ENCODE assay signal across 23 cellular contexts in genomic region chr9:135336722-135337490, GRCh38.
DNase-seq lines count a peak whose midpoint lies in the region; ATAC-seq and TF ChIP-seq lines count a peak whose summit lies in the region.
"Had no signal": no experiment of that assay in that cellular context is flagged by ENCODE, and none has a peak within 500 bp of the region (broad histone marks: within the 10 kb centered on the region; RNA-seq: fewer than 3 reads in every experiment).

No MANE protein-coding gene starts in this region.

- no peaks in the 10 kb centered on the region for H3K27me3 ChIP-seq in H9 (ENCODE audit: insufficient read depth, low read length)
- H3K27me3 ChIP-seq: adrenal gland, testis had no signal

- no peak overlapping the region for H3K56ac ChIP-seq in H9 (ENCODE audit: insufficient read length, low read depth, low read length)

- H2BK5ac ChIP-seq in H9 (ENCODE audit: insufficient read length, low read length), result no peak overlapping the region

- H3K36me3 Mint-ChIP-seq in H9 (ENCODE audit: insufficient read depth in 1 of 3, low read depth in 3 of 3) (no peaks in the 10 kb centered on the region; a peak in 1 of 7 replicates), osteocyte (ENCODE audit: unreplicated experiment) (no peaks in the 10 kb centered on the region)
- H3K36me3 Mint-ChIP-seq: mesothelial cell of epicardium; stimulated activated effector memory CD8-positive, alpha-beta T cell treated with anti-CD3 and anti-CD28 coated beads, Interleukin-12 subunit alpha, Interleukin-12 subunit beta, amount 100 ng/mL, for 72 hours had no signal

- H2BK120ac ChIP-seq in H9 (ENCODE audit: low read depth, low read length, poor library complexity, severe bottlenecking), result no peak overlapping the region

- ATAC-seq in HG03378 (IDR thresholded peaks at IDR 0.05; ENCODE audit: unreplicated experiment), result no peak
- ATAC-seq: heart left ventricle; left lung; psoas muscle; stimulated activated effector memory CD8-positive, alpha-beta T cell treated with anti-CD3 and anti-CD28 coated beads, Interleukin-12 subunit alpha, Interleukin-12 subunit beta, amount 100 ng/mL, for 72 hours had no signal

- no peak overlapping the region for H3K4ac ChIP-seq in H9 (ENCODE audit: low read depth, low read length)

- H3T11ph ChIP-seq in H9 (ENCODE audit: low read length), result no peak overlapping the region

- no peak overlapping the region for H2BK12ac ChIP-seq in H9 (ENCODE audit: insufficient read length, low read depth, low read length)

- no peak overlapping the region for H3K4me2 ChIP-seq in H9 (ENCODE audit: insufficient read depth, insufficient read length, low read length)

- H3K9me3 Mint-ChIP-seq in H9 (no peaks in the 10 kb centered on the region; a peak in 1 of 5 replicates), osteocyte (ENCODE audit: unreplicated experiment) (peaks cover 4% of the 10 kb centered on the region)
- H3K9me3 Mint-ChIP-seq: CD4-positive, alpha-beta T cell; mesothelial cell of epicardium; nephron; stimulated activated effector memory CD8-positive, alpha-beta T cell treated with anti-CD3 and anti-CD28 coated beads, Interleukin-12 subunit alpha, Interleukin-12 subunit beta, amount 100 ng/mL, for 72 hours had no signal

- H3K23me2 ChIP-seq in H9 (ENCODE audit: insufficient read length, low read depth, low read length, poor library complexity, severe bottlenecking), result no peaks in the 10 kb centered on the region

- H3K79me2 ChIP-seq in H9 (ENCODE audit: insufficient read depth, low read length), result no peaks in the 10 kb centered on the region

- H3K23ac ChIP-seq in H9 (ENCODE audit: insufficient read length, low read depth, low read length), result no peak overlapping the region

- H3K4me3 Mint-ChIP-seq in H9 (no peak overlapping the region; a peak in 1 of 5 replicates), osteocyte (ENCODE audit: unreplicated experiment) (no peak overlapping the region)
- H3K4me3 Mint-ChIP-seq: CD4-positive, alpha-beta T cell; mesothelial cell of epicardium; nephron; stimulated activated effector memory CD8-positive, alpha-beta T cell treated with anti-CD3 and anti-CD28 coated beads, Interleukin-12 subunit alpha, Interleukin-12 subunit beta, amount 100 ng/mL, for 72 hours had no signal

- no peak overlapping the region for H2AK5ac ChIP-seq in H9 (ENCODE audit: insufficient read length, low read length)

- H3K27me3 Mint-ChIP-seq in H9 (ENCODE audit: low read depth) (no peaks in the 10 kb centered on the region), osteocyte (ENCODE audit: unreplicated experiment) (peaks cover 3% of the 10 kb centered on the region)

- no peak overlapping the region for H4K91ac ChIP-seq in H9 (ENCODE audit: insufficient read length, low read depth, low read length)

- H3K27ac ChIP-seq in H9 (ENCODE audit: insufficient read length, low read depth, low read length), result no peak overlapping the region
- H3K27ac ChIP-seq: adrenal gland, breast epithelium, heart left ventricle, left lung, psoas muscle, testis had no signal

- no peaks in the 10 kb centered on the region for H3K9me3 ChIP-seq in H9 (ENCODE audit: control insufficient read depth, low read depth, low read length)
- H3K9me3 ChIP-seq: adrenal gland, breast epithelium, heart left ventricle, psoas muscle, testis had no signal

- DNase-seq in D341Med (ENCODE audit: low spot score) (peak; percentile 12), H9 (peak; percentile 22), ecto neural progenitor cell (ENCODE audit: low spot score) (peak; percentile 33), osteocyte (ENCODE audit: extremely low spot score, unreplicated experiment) (peak; percentile 68), G401 (ENCODE audit: low spot score) (no peak), NCI-H526 (lab: John Stamatoyannopoulos, UW) (no peak)
- no peak for DNase-seq in activated CD4-positive, alpha-beta T cell treated with anti-CD3 and anti-CD28 coated beads, Interleukin-2, amount 50 U/mL, for 48 hours
- DNase-seq: CD4-positive, alpha-beta T cell; GDM1; Karpas-422; NCI-H187; NCI-H774; psoas muscle; SW 1271; testis had no signal

- no peak overlapping the region for H2AFZ ChIP-seq in H9 (ENCODE audit: low read length)

- H4K8ac ChIP-seq in H9 (replicated peaks; ENCODE audit: insufficient read length, low read depth, low read length), result no peak overlapping the region

- peaks cover 3% of the 10 kb centered on the region for H4K20me1 ChIP-seq in H9 (ENCODE audit: control insufficient read depth, insufficient read depth, insufficient read length)

- no peak overlapping the region for H2BK20ac ChIP-seq in H9 (ENCODE audit: low read depth, low read length, poor library complexity, severe bottlenecking)

- TF ChIP-seq CTCF in H9 (conservative IDR thresholded peaks at IDR 0.05) (no peak), osteocyte (IDR thresholded peaks at IDR 0.05) (no peak)

- no CpG with 5 or more reads among the region's 22 CpGs for WGBS in H9 (ENCODE audit: extremely low coverage, insufficient read length, low lambda C conversion rate)

- H3K9ac ChIP-seq in H9 (ENCODE audit: extremely low read depth, insufficient read length, low read length), result no peak overlapping the region

- H3K18ac ChIP-seq in H9 (ENCODE audit: insufficient read length, low read depth, low read length), result no peak overlapping the region

- no peak overlapping the region for H3K14ac ChIP-seq in H9 (ENCODE audit: insufficient read depth, low read length)

- no peak overlapping the region for H4K5ac ChIP-seq in H9 (ENCODE audit: insufficient read length, low read depth, low read length)

- H3K4me1 ChIP-seq in H9 (ENCODE audit: insufficient read depth, low read length), result 0 out of 2 replicates have a peak, but pooled peaks cover 3% of the 10 kb centered on the region
- H3K4me1 ChIP-seq: adrenal gland, breast epithelium, left lung, psoas muscle, testis had no signal

- in situ Hi-C loops in G401 (cut with HindIII; ENCODE audit: low sequenced_read_pairs), result no loop called here

- no peak overlapping the region for H2BK15ac ChIP-seq in H9 (ENCODE audit: low read depth, low read length)

- H3K79me1 ChIP-seq in H9 (ENCODE audit: insufficient read depth, low read depth, low read length, poor library complexity, severe bottlenecking), result no peaks in the 10 kb centered on the region

- peak overlapping the region; percentile 26 to 91 (median 79); a peak in 5 of 7 replicates for H3K27ac Mint-ChIP-seq in H9
- H3K27ac Mint-ChIP-seq in osteocyte (ENCODE audit: unreplicated experiment), result no peak overlapping the region
- H3K27ac Mint-ChIP-seq: CD4-positive, alpha-beta T cell; mesothelial cell of epicardium; nephron; stimulated activated effector memory CD8-positive, alpha-beta T cell treated with anti-CD3 and anti-CD28 coated beads, Interleukin-12 subunit alpha, Interleukin-12 subunit beta, amount 100 ng/mL, for 72 hours had no signal

- H3K4me1 Mint-ChIP-seq in H9 (peaks cover 32 to 43% of the 10 kb centered on the region in 2 experiments), osteocyte (ENCODE audit: unreplicated experiment) (peaks cover 4% of the 10 kb centered on the region)

Comparison
In these comparisons a context has a peak if more than half of its experiments do, and no peak if none do; other contexts are left out.
1. DNase-seq: peak in D341Med (single experiment), H9 (single experiment), ecto neural progenitor cell (single experiment) and osteocyte (single experiment); none in G401 (single experiment), NCI-H526 (0 of 2) and activated CD4-positive, alpha-beta T cell treated with anti-CD3 and anti-CD28 coated beads, Interleukin-2, amount 50 U/mL, for 48 hours (0 of 2).